In genomic region chr1:8985915-8986813, GRCh38 we compare ENCODE assay signal across 8 cellular contexts. TPM values are rescaled to one million over a fixed set of nuclear protein-coding genes. Genes with fewer than 3 reads are reported as not detected.
DNase-seq lines count a peak whose midpoint lies in the region; ATAC-seq, FAIRE-seq and TF ChIP-seq lines count a peak whose summit lies in the region.

No MANE protein-coding gene starts in this region.

- FAIRE-seq in A549 (lab: Jason Lieb, UNC), result no peak
- FAIRE-seq in HTR-8/SVneo (lab: Jason Lieb, UNC), result no peak
- FAIRE-seq in K562 (lab: Jason Lieb, UNC), result no peak

- H4K20me1 ChIP-seq in K562 (replicated peaks; ENCODE audit: control insufficient read depth, insufficient read depth, low read length) (no peaks in the 10 kb centered on the region), Karpas-422 (ENCODE audit: insufficient read depth, low read depth, low read length) (no peaks in the 10 kb centered on the region)

- no peaks in the 10 kb centered on the region for H3K9me2 ChIP-seq in Karpas-422 (replicated peaks; ENCODE audit: insufficient read depth, low read length)

- H3K9me3 ChIP-seq in A549 (no peaks in the 10 kb centered on the region), K562 (replicated peaks; ENCODE audit: control insufficient read depth, insufficient read depth, low read depth, low read length) (no peaks in the 10 kb centered on the region), transverse colon (no peaks in the 10 kb centered on the region), Karpas-422 (ENCODE audit: low read length) (no peaks in the 10 kb centered on the region)

- no peaks in the 10 kb centered on the region for H3K79me2 ChIP-seq in K562 (ENCODE audit: control insufficient read depth, insufficient read depth, low read length)
- no peaks in the 10 kb centered on the region for H3K79me2 ChIP-seq in Karpas-422 (ENCODE audit: low read length)

- TF ChIP-seq CTCF in A549 (IDR thresholded peaks at IDR 0.05), result no peak
- TF ChIP-seq CTCF in K562 (IDR thresholded peaks at IDR 0.05 in 2 of 3, conservative IDR thresholded peaks at IDR 0.05 in 1 of 3; ENCODE audit: insufficient read depth in 2 of 3, low read depth in 1 of 3, low read length in 3 of 3), result no peak
- TF ChIP-seq CTCF in transverse colon (IDR thresholded peaks at IDR 0.05), result no peak

- CTCF ChIA-PET in A549 (lab: Yijun Ruan, JAX), result interaction anchor here (0.7 to 9.0 kb wide), 8 partner anchors 12 to 127 kb away, joined by 3 to 103 read pairs (median 4); no protein-coding TSS in a partner anchor
- CTCF ChIA-PET in K562 (lab: Yijun Ruan, JAX; ENCODE audit: low intra/inter-chr PET ratio), result interaction anchor here (1.7 to 2.5 kb wide), 2 partner anchors 68 to 114 kb away, joined by 4 to 11 read pairs; no protein-coding TSS in a partner anchor

- ATAC-seq in A549 (peak; percentile 92 to 94), K562 (no peak), GM18498 (IDR thresholded peaks at IDR 0.05; ENCODE audit: unreplicated experiment) (no peak)

- POLR2A ChIA-PET in A549 (lab: Yijun Ruan, JAX), result no interaction called here
- POLR2A ChIA-PET in K562 (lab: Yijun Ruan, JAX), result interaction anchor here (0.8 to 1.8 kb wide), 3 partner anchors 109 to 129 kb away, joined by 3 to 7 read pairs (median 3); no protein-coding TSS in a partner anchor

- H3K36me3 ChIP-seq in K562 (ENCODE audit: control insufficient read depth, insufficient read depth, low read length) (no peaks in the 10 kb centered on the region), transverse colon (no peaks in the 10 kb centered on the region), Karpas-422 (ENCODE audit: insufficient read depth, low read length) (no peaks in the 10 kb centered on the region)

- TF ChIP-seq EP300 in A549 (IDR thresholded peaks at IDR 0.05), result no peak
- no peak for TF ChIP-seq EP300 in K562 (IDR thresholded peaks at IDR 0.05; ENCODE audit: low read length)
- TF ChIP-seq EP300 in transverse colon (IDR thresholded peaks at IDR 0.05; ENCODE audit: low read depth), result no peak

- TF ChIP-seq RAD21 in A549 (conservative IDR thresholded peaks at IDR 0.05 in 1 of 2, IDR thresholded peaks at IDR 0.05 in 1 of 2), result 0 out of 5 replicates have a peak, but pooled peaks of 1 of the 2 experiments have one; percentile 7
- no peak for TF ChIP-seq RAD21 in K562 (CRISPR knock-in tag; conservative IDR thresholded peaks at IDR 0.05 in 1 of 2, IDR thresholded peaks at IDR 0.05 in 1 of 2)

- H3K4me1 ChIP-seq in A549, result peaks cover 31% of the 10 kb centered on the region
- H3K4me1 ChIP-seq in K562 (replicated peaks in 1 of 2; ENCODE audit: control insufficient read depth in 2 of 2, insufficient read depth in 2 of 2, low read length in 2 of 2), result no peaks in the 10 kb centered on the region
- peaks cover 4 to 22% (median 12%) of the 10 kb centered on the region in 4 donors for H3K4me1 ChIP-seq in transverse colon
- no peaks in the 10 kb centered on the region for H3K4me1 ChIP-seq in Karpas-422 (ENCODE audit: low read length)

- H2AFZ ChIP-seq in K562 (ENCODE audit: low read depth, low read length) (no peak overlapping the region), Karpas-422 (ENCODE audit: low read length) (no peak overlapping the region)

- H3K9me1 ChIP-seq in K562 (ENCODE audit: control insufficient read depth, insufficient read depth, low read length), result no peaks in the 10 kb centered on the region

- H3K27ac ChIP-seq in A549 (peak overlapping the region; percentile 79 to 95), K562 (ENCODE audit: extremely low read depth, low read depth, low read length) (no peak overlapping the region), layer of hippocampus (ENCODE audit: low read depth, low read length) (peak overlapping the region; percentile 8), transverse colon (peak overlapping the region; percentile 16 to 59 (median 52)), Karpas-422 (ENCODE audit: low read length) (no peak overlapping the region)

- in situ Hi-C loops in K562 (cut with MboI), result loop anchor here (5.0 kb wide), 1 partner anchor 69 kb away; no protein-coding TSS in a partner anchor
- in situ Hi-C loops in transverse colon (cut with MboI; ENCODE audit: low pct_ligation_motif_present in 1 of 4, low pct_unique_long_range_greater_than_20kb in 1 of 4, low sequenced_read_pairs in 3 of 4), result loop anchor here in 2 of 4 donors (10.0 kb wide), 1 partner anchor 61 kb away; no protein-coding TSS in a partner anchor

- H3K4me3 ChIP-seq in A549 (no peak overlapping the region), K562 (no peak overlapping the region), transverse colon (no peak overlapping the region), Karpas-422 (ENCODE audit: low read length) (no peak overlapping the region)

- H3K9ac ChIP-seq in K562 (ENCODE audit: insufficient read depth in 1 of 2, low read depth in 2 of 2, low read length in 2 of 2) (no peak overlapping the region), Karpas-422 (ENCODE audit: low read length) (no peak overlapping the region)

- DNase-seq in A549 (ENCODE audit: low read depth in 1 of 2, low spot score in 1 of 2) (peak; percentile 67 to 89), HTR-8/SVneo (ENCODE audit: insufficient read length, low spot score) (peak; percentile 72), K562 (ENCODE audit: extremely low read depth in 1 of 4, low spot score in 3 of 4) (no peak), transverse colon (peak; percentile 80), Karpas-422 (no peak)
- DNase-seq in stimulated activated CD4-positive, alpha-beta T cell treated with anti-CD3 and anti-CD28 coated beads, Interleukin-1b, Interleukin-23, amount 100 ng/mL, for 48 hours, result no peak

- H3K27me3 ChIP-seq in K562 (ENCODE audit: control insufficient read depth in 2 of 2, insufficient read depth in 2 of 2, low read length in 2 of 2) (peaks cover 12 to 40% of the 10 kb centered on the region in 2 experiments), layer of hippocampus (ENCODE audit: control insufficient read depth, insufficient read depth, low read length) (no peaks in the 10 kb centered on the region), transverse colon (no peaks in the 10 kb centered on the region), Karpas-422 (ENCODE audit: low read length) (no peaks in the 10 kb centered on the region)

- 31% methylated on average over 7 of the region's 14 CpGs for WGBS in A549 (ENCODE audit: missing lambda C conversion rate)
- WGBS in K562 (ENCODE audit: insufficient coverage, low coverage, missing lambda C conversion rate), result 3% methylated on average over 14 of the region's 14 CpGs
- 55 to 100% methylated on average over 1 to 14 of the region's 14 CpGs for WGBS in transverse colon (ENCODE audit: low coverage in 1 of 2), 2 donors

- H3K4me2 ChIP-seq in A549 (peak overlapping the region; percentile 63), K562 (ENCODE audit: insufficient read depth, low read length) (no peak overlapping the region), Karpas-422 (ENCODE audit: low read depth, low read length, poor library complexity, severe bottlenecking) (no peak overlapping the region)

- TF ChIP-seq POLR2A in A549 (IDR thresholded peaks at IDR 0.05; ENCODE audit: low read length) (no peak), K562 (conservative IDR thresholded peaks at IDR 0.05) (no peak), transverse colon (IDR thresholded peaks at IDR 0.05) (no peak)

- intact Hi-C loops in K562 (cut with micrococcal nuclease), result no loop called here
- intact Hi-C loops in transverse colon (cut with DNase I; ENCODE audit: low total_unique reads), result no loop called here

- no TSS peak for BruUV-seq in K562 (replicated peaks; lab: Mats Ljungman, UMichigan)

RNA-seq across cellular contexts. Expression of gene SLC2A7, which starts 40.1 kb away (rescaled TPM):
- not detected in 2 replicates for polyA plus RNA-seq in A549 (2011; rRNA removed)
- 0.03 TPM in 1 of 2 replicates, not detected in the other for polyA plus RNA-seq in A549 (2012; cell fraction: cytosol; rRNA removed)
- polyA plus RNA-seq in A549 (2012; cell fraction: nucleus; rRNA removed), result not detected in 2 replicates
- polyA plus RNA-seq in A549 (2017; fragmentation: RNase III; extraction: RNeasy Plus Mini Kit Qiagen cat#74134 plus additional on column Dnase treatment), result 0.05 TPM in 2 of 3 replicates, not detected in the other
- polyA minus RNA-seq in A549 (2011; rRNA and poly(A)+ RNA removed), result not detected in 2 replicates
- total RNA-seq in K562 (2011; cell fraction: chromatin; rRNA removed; ENCODE audit: low replicate concordance), result not detected in 2 replicates
- total RNA-seq in K562 (2011; cell fraction: nucleolus; rRNA removed), result not detected in 2 replicates
- not detected in 2 replicates for total RNA-seq in K562 (2011; cell fraction: nucleoplasm; rRNA removed)
- total RNA-seq in K562 (2014; rRNA removed), result not detected in 2 replicates
- total RNA-seq in K562 (2014; rRNA removed; fragmentation: Illumina TruSeq; extraction: Trizol), result not detected in 2 replicates
- total RNA-seq in K562 (2015; rRNA removed; fragmentation: Illumina TruSeq; extraction: Trizol), result not detected in 2 replicates
- not detected in 2 replicates for total RNA-seq in K562 (2021)
- not detected in 2 replicates for polyA plus RNA-seq in K562 (2011; rRNA removed)
- not detected in 2 replicates for polyA plus RNA-seq in K562 (2011; cell fraction: cytosol; rRNA removed)
- not detected in 2 replicates for polyA plus RNA-seq in K562 (2011; cell fraction: nucleus; rRNA removed)
- not detected in 2 replicates for polyA plus RNA-seq in K562 (2012)
- polyA plus RNA-seq in K562 (2014; fragmentation: Illumina TruSeq; extraction: Trizol), result not detected in 2 replicates
- polyA plus RNA-seq in K562 (2014; fragmentation: Nextera tagmentation; extraction: Ambion mirVana), result not detected
- not detected in 2 replicates for polyA plus RNA-seq in K562 (2014; rRNA removed)
- not detected in 2 replicates for polyA minus RNA-seq in K562 (2011; rRNA and poly(A)+ RNA removed)
- not detected in 2 replicates for polyA minus RNA-seq in K562 (2011; cell fraction: cytosol; rRNA and poly(A)+ RNA removed)
- not detected in 2 replicates for polyA minus RNA-seq in K562 (2011; cell fraction: nucleus; rRNA and poly(A)+ RNA removed)
- not detected for total RNA-seq in transverse colon
- not detected in 2 replicates for total RNA-seq in Karpas-422 (2014; rRNA removed; shearing (Covaris generic); ENCODE audit: low replicate concordance)

RNA-seq across cellular contexts. Expression of gene CA6, which starts 40.5 kb away (rescaled TPM):
- polyA plus RNA-seq in A549 (2011; rRNA removed) (not detected in 2 replicates), A549 (2017; fragmentation: RNase III; extraction: RNeasy Plus Mini Kit Qiagen cat#74134 plus additional on column Dnase treatment) (not detected in 3 replicates), K562 (2011; rRNA removed) (not detected in 2 replicates), K562 (2014; fragmentation: Illumina TruSeq; extraction: Trizol) (not detected in 2 replicates), K562 (2014; fragmentation: Nextera tagmentation; extraction: Ambion mirVana) (not detected), K562 (2014; rRNA removed) (not detected in 2 replicates)
- not detected in 2 replicates for polyA plus RNA-seq in A549 (2012; cell fraction: cytosol; rRNA removed)
- not detected in 2 replicates for polyA plus RNA-seq in A549 (2012; cell fraction: nucleus; rRNA removed)
- polyA minus RNA-seq in A549 (2011; rRNA and poly(A)+ RNA removed), result not detected in 2 replicates
- total RNA-seq in K562 (2011; cell fraction: chromatin; rRNA removed; ENCODE audit: low replicate concordance), result not detected in 2 replicates
- not detected in 2 replicates for total RNA-seq in K562 (2011; cell fraction: nucleolus; rRNA removed)
- total RNA-seq in K562 (2011; cell fraction: nucleoplasm; rRNA removed), result not detected in 2 replicates
- total RNA-seq in K562 (2014; rRNA removed) (not detected in 2 replicates), K562 (2014; rRNA removed; fragmentation: Illumina TruSeq; extraction: Trizol) (not detected in 2 replicates), K562 (2015; rRNA removed; fragmentation: Illumina TruSeq; extraction: Trizol) (not detected in 2 replicates), K562 (2021) (not detected in 2 replicates), transverse colon (not detected)
- polyA plus RNA-seq in K562 (2011; cell fraction: cytosol; rRNA removed), result not detected in 2 replicates
- not detected in 2 replicates for polyA plus RNA-seq in K562 (2011; cell fraction: nucleus; rRNA removed)
- not detected in 2 replicates for polyA plus RNA-seq in K562 (2012)
- polyA minus RNA-seq in K562 (2011; rRNA and poly(A)+ RNA removed), result not detected in 2 replicates
- polyA minus RNA-seq in K562 (2011; cell fraction: cytosol; rRNA and poly(A)+ RNA removed), result not detected in 2 replicates
- not detected in 2 replicates for polyA minus RNA-seq in K562 (2011; cell fraction: nucleus; rRNA and poly(A)+ RNA removed)
- not detected in 2 replicates for total RNA-seq in Karpas-422 (2014; rRNA removed; shearing (Covaris generic); ENCODE audit: low replicate concordance)

Comparison
In these comparisons a context has a peak if more than half of its experiments do, and no peak if none do; other contexts are left out.
1. ATAC-seq: peak in A549 (2 of 2); none in K562 (single experiment) and GM18498 (single experiment).
2. DNase-seq: peak in A549 (2 of 2), HTR-8/SVneo (single experiment) and transverse colon (single experiment); none in K562 (0 of 4), Karpas-422 (single experiment) and stimulated activated CD4-positive, alpha-beta T cell treated with anti-CD3 and anti-CD28 coated beads, Interleukin-1b, Interleukin-23, amount 100 ng/mL, for 48 hours (single experiment).
3. H3K27ac ChIP-seq: peak in A549 (2 of 2), layer of hippocampus (single experiment) and transverse colon (4 of 4); none in K562 (single experiment) and Karpas-422 (single experiment).
4. Of the 35 proteins assayed by ChIP-seq in both K562 and A549: peak only in K562: none; only in A549: MAX; in both: none; in neither: 33; mixed calls (peak in some experiments, not most) for 1.